1 cellular context compared by ENCODE assay signal in genomic region chr2:42547446-42548295, GRCh38.
TF ChIP-seq lines count a peak whose summit lies in the region.

No MANE protein-coding gene starts in this region.

TF ChIP-seq in WTC11, 78 proteins besides CTCF, POLR2A, EP300 and RAD21 (continued from another document):
- TF ChIP-seq, protein P1, sequence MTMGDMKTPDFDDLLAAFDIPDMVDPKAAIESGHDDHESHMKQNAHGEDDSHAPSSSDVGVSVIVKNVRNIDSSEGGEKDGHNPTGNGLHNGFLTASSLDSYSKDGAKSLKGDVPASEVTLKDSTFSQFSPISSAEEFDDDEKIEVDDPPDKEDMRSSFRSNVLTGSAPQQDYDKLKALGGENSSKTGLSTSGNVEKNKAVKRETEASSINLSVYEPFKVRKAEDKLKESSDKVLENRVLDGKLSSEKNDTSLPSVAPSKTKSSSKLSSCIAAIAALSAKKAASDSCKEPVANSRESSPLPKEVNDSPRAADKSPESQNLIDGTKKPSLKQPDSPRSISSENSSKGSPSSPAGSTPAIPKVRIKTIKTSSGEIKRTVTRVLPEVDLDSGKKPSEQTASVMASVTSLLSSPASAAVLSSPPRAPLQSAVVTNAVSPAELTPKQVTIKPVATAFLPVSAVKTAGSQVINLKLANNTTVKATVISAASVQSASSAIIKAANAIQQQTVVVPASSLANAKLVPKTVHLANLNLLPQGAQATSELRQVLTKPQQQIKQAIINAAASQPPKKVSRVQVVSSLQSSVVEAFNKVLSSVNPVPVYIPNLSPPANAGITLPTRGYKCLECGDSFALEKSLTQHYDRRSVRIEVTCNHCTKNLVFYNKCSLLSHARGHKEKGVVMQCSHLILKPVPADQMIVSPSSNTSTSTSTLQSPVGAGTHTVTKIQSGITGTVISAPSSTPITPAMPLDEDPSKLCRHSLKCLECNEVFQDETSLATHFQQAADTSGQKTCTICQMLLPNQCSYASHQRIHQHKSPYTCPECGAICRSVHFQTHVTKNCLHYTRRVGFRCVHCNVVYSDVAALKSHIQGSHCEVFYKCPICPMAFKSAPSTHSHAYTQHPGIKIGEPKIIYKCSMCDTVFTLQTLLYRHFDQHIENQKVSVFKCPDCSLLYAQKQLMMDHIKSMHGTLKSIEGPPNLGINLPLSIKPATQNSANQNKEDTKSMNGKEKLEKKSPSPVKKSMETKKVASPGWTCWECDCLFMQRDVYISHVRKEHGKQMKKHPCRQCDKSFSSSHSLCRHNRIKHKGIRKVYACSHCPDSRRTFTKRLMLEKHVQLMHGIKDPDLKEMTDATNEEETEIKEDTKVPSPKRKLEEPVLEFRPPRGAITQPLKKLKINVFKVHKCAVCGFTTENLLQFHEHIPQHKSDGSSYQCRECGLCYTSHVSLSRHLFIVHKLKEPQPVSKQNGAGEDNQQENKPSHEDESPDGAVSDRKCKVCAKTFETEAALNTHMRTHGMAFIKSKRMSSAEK (CRISPR knock-in tag; IDR thresholded peaks at IDR 0.05; ENCODE audit: borderline replicate concordance), result no peak
- TF ChIP-seq, protein P2, sequence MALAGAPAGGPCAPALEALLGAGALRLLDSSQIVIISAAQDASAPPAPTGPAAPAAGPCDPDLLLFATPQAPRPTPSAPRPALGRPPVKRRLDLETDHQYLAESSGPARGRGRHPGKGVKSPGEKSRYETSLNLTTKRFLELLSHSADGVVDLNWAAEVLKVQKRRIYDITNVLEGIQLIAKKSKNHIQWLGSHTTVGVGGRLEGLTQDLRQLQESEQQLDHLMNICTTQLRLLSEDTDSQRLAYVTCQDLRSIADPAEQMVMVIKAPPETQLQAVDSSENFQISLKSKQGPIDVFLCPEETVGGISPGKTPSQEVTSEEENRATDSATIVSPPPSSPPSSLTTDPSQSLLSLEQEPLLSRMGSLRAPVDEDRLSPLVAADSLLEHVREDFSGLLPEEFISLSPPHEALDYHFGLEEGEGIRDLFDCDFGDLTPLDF (CRISPR knock-in tag; IDR thresholded peaks at IDR 0.05), result no peak
- TF ChIP-seq SP1 (CRISPR knock-in tag; conservative IDR thresholded peaks at IDR 0.05), result no peak
TF ChIP-seq in WTC11: peak in this region for 0.
